Comparison of ENCODE assay signal across 1 cellular context in genomic region chr2:37737507-37737906, GRCh38.
TF ChIP-seq lines count a peak whose summit lies in the region.

No MANE protein-coding gene starts in this region.

TF ChIP-seq in IMR-90, 13 proteins besides CTCF, POLR2A, EP300 and RAD21 (continued from another document):
- TF ChIP-seq USF2 (IDR thresholded peaks at IDR 0.05; ENCODE audit: low read depth, low read length): no peak
- no peak for TF ChIP-seq RCOR1 (IDR thresholded peaks at IDR 0.05; ENCODE audit: insufficient replicate concordance, low read length)
- TF ChIP-seq BHLHE40 (IDR thresholded peaks at IDR 0.05; ENCODE audit: low read depth, low read length): no peak
- no peak for TF ChIP-seq NFE2L2 (IDR thresholded peaks at IDR 0.05; ENCODE audit: low read depth, low read length)
